27 cellular contexts compared by ENCODE assay signal in genomic region chr4:132901224-132901623, GRCh38.
"Had no signal": no experiment of that assay in that cellular context is flagged by ENCODE, and none has a peak within 500 bp of the region (broad histone marks: within the 10 kb centered on the region; RNA-seq: fewer than 3 reads in every experiment).

No MANE protein-coding gene starts in this region.

- H3K4me3 ChIP-seq: colonic mucosa, coronary artery, dorsolateral prefrontal cortex, esophagus muscularis mucosa, esophagus squamous epithelium, gastrocnemius medialis, gastroesophageal sphincter, heart left ventricle, heart right ventricle had no signal

- H3K9me3 ChIP-seq: colonic mucosa, esophagus muscularis mucosa, esophagus squamous epithelium, gastrocnemius medialis, gastroesophageal sphincter had no signal

- H3K27me3 ChIP-seq: colonic mucosa, dorsolateral prefrontal cortex, esophagus muscularis mucosa, esophagus squamous epithelium, foreskin keratinocyte, gastrocnemius medialis, gastroesophageal sphincter, heart left ventricle, heart right ventricle had no signal

- FAIRE-seq: colon, endometrium, endothelial cell of umbilical vein had no signal

- ATAC-seq: effector memory CD8-positive, alpha-beta T cell; esophagus mucosa; foreskin keratinocyte; gastrocnemius medialis; gastroesophageal sphincter; heart left ventricle; heart right ventricle had no signal

- H3K4me1 ChIP-seq: colonic mucosa, esophagus muscularis mucosa, esophagus squamous epithelium, foreskin keratinocyte, gastrocnemius medialis, gastroesophageal sphincter, heart left ventricle, heart right ventricle had no signal

- H3K36me3 ChIP-seq: colonic mucosa, esophagus muscularis mucosa, esophagus squamous epithelium, gastrocnemius medialis, gastroesophageal sphincter, heart left ventricle, heart right ventricle had no signal

- DNase-seq: colonic mucosa; cortex of kidney; dermis blood vessel endothelial cell; dorsolateral prefrontal cortex; effector CD4-positive, alpha-beta T cell; effector CD8-positive, alpha-beta T cell; effector memory CD4-positive, alpha-beta T cell; effector memory CD8-positive, alpha-beta T cell; endodermal cell; erythroblast; esophagus squamous epithelium; foreskin fibroblast; foreskin keratinocyte; foreskin melanocyte; gastrocnemius medialis; glutamatergic neuron; head of caudate nucleus; heart left ventricle; heart right ventricle had no signal

- H3K27ac ChIP-seq: colonic mucosa, coronary artery, dorsolateral prefrontal cortex, epithelial cell of prostate, esophagus muscularis mucosa, esophagus squamous epithelium, foreskin keratinocyte, gastrocnemius medialis, gastroesophageal sphincter, heart left ventricle, heart right ventricle had no signal
